Comparison of ENCODE assay signal across 26 cellular contexts in genomic region chr10:58806323-58806722, GRCh38.
DNase-seq lines count a peak whose midpoint lies in the region; ATAC-seq, FAIRE-seq and TF ChIP-seq lines count a peak whose summit lies in the region.
"Had no signal": no experiment of that assay in that cellular context is flagged by ENCODE, and none has a peak within 500 bp of the region (broad histone marks: within the 10 kb centered on the region; RNA-seq: fewer than 3 reads in every experiment).

No MANE protein-coding gene starts in this region.

- peak; percentile 70 for DNase-seq in AG10803 (ENCODE audit: low read depth)
- DNase-seq in H54 (ENCODE audit: insufficient read length, low spot score): no peak
- DNase-seq in astrocyte of the hippocampus (ENCODE audit: low read depth, low spot score): peak; percentile 46
- DNase-seq in left lobe of liver (ENCODE audit: low spot score): no peak
- no peak for DNase-seq in glomerular visceral epithelial cell (ENCODE audit: extremely low spot score)
- no peak for DNase-seq in central memory CD4-positive, alpha-beta T cell
- no peak for DNase-seq in NCI-H345 treated with DMSO at 0.1 percent for 48 hours (lab: John Stamatoyannopoulos, UW; ENCODE audit: unreplicated experiment)
- DNase-seq: AML-193; CD4-positive, alpha-beta T cell; H9; MV-4-11; NCI-H1105 treated with DMSO at 0.1 percent for 48 hours; NCI-H146; NCI-H1930; NCI-H446 treated with DMSO at 0.1 percent for 48 hours; NCI-H526; NCI-H82; NK-92 treated with Interleukin-12 subunit alpha and Interleukin-12 subunit beta, amount 100 ng/mL, for 24 hours; PC-9; Right ventricle myocardium superior; T-cell had no signal

- FAIRE-seq in H54 (lab: Jason Lieb, UNC): peak; percentile 6
- FAIRE-seq: D721Med, G401.6 had no signal

- no peak for TF ChIP-seq CTCF in AG10803 (conservative IDR thresholded peaks at IDR 0.05; ENCODE audit: low read length)

- no peak overlapping the region for H3K4me3 ChIP-seq in AG10803 (ENCODE audit: low read length)
- H3K4me3 ChIP-seq: BLaER1 treated with 17β-estradiol and CSF1 and Interleukin-3, amounts not matched to agents 10 nM and 100 nM; PC-9; SJSA1 had no signal

- TF ChIP-seq POLR2A in H54 (IDR thresholded peaks at IDR 0.05; ENCODE audit: low read depth, low read length): no peak

- peak; percentile 73 for ATAC-seq in left lobe of liver
- ATAC-seq in GM18858 (IDR thresholded peaks at IDR 0.05; ENCODE audit: unreplicated experiment): no peak
- ATAC-seq: T-cell had no signal

Comparison
In these comparisons a context has a peak if more than half of its experiments do, and no peak if none do; other contexts are left out.
1. DNase-seq: peak in AG10803 (single experiment) and astrocyte of the hippocampus (single experiment); none in H54 (single experiment), left lobe of liver (single experiment), glomerular visceral epithelial cell (single experiment), central memory CD4-positive, alpha-beta T cell (single experiment) and NCI-H345 treated with DMSO at 0.1 percent for 48 hours (single experiment).